Comparison of ENCODE assay signal across 23 cellular contexts in genomic region chr2:237131749-237132148, GRCh38.
"Had no signal": no experiment of that assay in that cellular context is flagged by ENCODE, and none has a peak within 500 bp of the region (broad histone marks: within the 10 kb centered on the region; RNA-seq: fewer than 3 reads in every experiment).

No MANE protein-coding gene starts in this region.

- ATAC-seq: activated CD4-positive, alpha-beta T cell treated with anti-CD3 and anti-CD28 coated beads for 36 hours; activated T-cell treated with anti-CD3 and anti-CD28 coated beads, Interleukin-2, amount 50 U/mL, for 4 hours; natural killer cell; stimulated activated naive CD8-positive, alpha-beta T cell treated with anti-CD3 and anti-CD28 coated beads, Interleukin-15, Interleukin-2, amounts not matched to agents 100 U/mL and 50 U/mL, for 24 hours had no signal

- H3K27ac ChIP-seq: coronary artery, left ventricle myocardium inferior, right atrium auricular region had no signal

- H3K36me3 ChIP-seq: esophagus muscularis mucosa, left ventricle myocardium inferior, right atrium auricular region had no signal

- H3K27me3 ChIP-seq: esophagus muscularis mucosa, right atrium auricular region had no signal

- DNase-seq: activated B cell treated with CpG ODN at 0.5 μM for 24 hours; activated CD4-positive, alpha-beta T cell treated with anti-CD3 and anti-CD28 coated beads for 36 hours; activated CD4-positive, alpha-beta T cell treated with anti-CD3 and anti-CD28 coated beads, Interleukin-2, amount 50 U/mL, for 4 hours; activated CD8-positive, alpha-beta memory T cell treated with anti-CD3 and anti-CD28 coated beads, Interleukin-2, amount 50 U/mL, for 48 hours; activated naive CD4-positive, alpha-beta T cell treated with Interleukin-2 at 50 U/mL for 16 hours; activated naive CD8-positive, alpha-beta T cell treated with anti-CD3 and anti-CD28 coated beads, Interleukin-2, amount 10 ng/mL, durations not matched to agents 7 days and 5 days; activated T-cell treated with anti-CD3 and anti-CD28 coated beads, Interleukin-2, amount 50 U/mL, for 4 hours; amygdala; cerebellar nuclear complex; foreskin melanocyte; hippocampal formation; kidney glomerular epithelial cell; left ventricle myocardium inferior; mammary epithelial cell; midbrain; natural killer cell; stimulated activated CD4-positive, alpha-beta T cell treated with anti-CD3 and anti-CD28 coated beads, Interleukin-12 subunit alpha, Interleukin-12 subunit beta, amount 100 ng/mL, for 4 hours; stimulated activated CD4-positive, alpha-beta T cell treated with anti-CD3 and anti-CD28 coated beads, Interleukin-4, amount 100 ng/mL, for 4 hours; stimulated activated naive CD8-positive, alpha-beta T cell treated with anti-CD3 and anti-CD28 coated beads, Interleukin-15, Interleukin-2, amounts not matched to agents 100 U/mL and 50 U/mL, for 24 hours; T1000 had no signal

- H3K9me3 ChIP-seq: esophagus muscularis mucosa, left ventricle myocardium inferior, right atrium auricular region had no signal

- H3K4me3 ChIP-seq: coronary artery, esophagus muscularis mucosa, left ventricle myocardium inferior, right atrium auricular region had no signal
